15 cellular contexts compared by ENCODE assay signal in genomic region chr15:59166156-59166555, GRCh38. TPM values are rescaled to one million over a fixed set of nuclear protein-coding genes. Genes with fewer than 3 reads are reported as not detected.
DNase-seq lines count a peak whose midpoint lies in the region; ATAC-seq, FAIRE-seq and TF ChIP-seq lines count a peak whose summit lies in the region.
"Had no signal": no experiment of that assay in that cellular context is flagged by ENCODE, and none has a peak within 500 bp of the region (broad histone marks: within the 10 kb centered on the region; RNA-seq: fewer than 3 reads in every experiment).

No MANE protein-coding gene starts in this region.

- H3K4me1 ChIP-seq in suprapubic skin = peaks cover 58% of the 10 kb centered on the region
- H3K4me1 ChIP-seq: neural progenitor cell had no signal

- no peak for DNase-seq in T-helper 2 cell treated with Interferon-gamma antibody and Interleukin-4, amounts not matched to agents 5 μg/mL and 100 μg/mL, for 36 hours (ENCODE audit: low spot score)
- no peak for DNase-seq in T-helper 2 cell
- DNase-seq in amniotic epithelial cell (ENCODE audit: low read depth) = peak; percentile 88
- DNase-seq in fibroblast of villous mesenchyme (ENCODE audit: low read depth) = peak; percentile 90
- DNase-seq in suprapubic skin (ENCODE audit: low spot score in 2 of 2) = no peak
- DNase-seq in DMS 273 (lab: John Stamatoyannopoulos, UW; ENCODE audit: unreplicated experiment) = no peak
- no peak for DNase-seq in GM12892 (ENCODE audit: insufficient read length)
- DNase-seq: activated gamma-delta T cell, NCI-H1930 had no signal

- no peak for TF ChIP-seq CTCF in fibroblast of villous mesenchyme (IDR thresholded peaks at IDR 0.05; ENCODE audit: insufficient read depth, low read depth, low read length)
- TF ChIP-seq CTCF in suprapubic skin (IDR thresholded peaks at IDR 0.05) = no peak

- peaks cover 6% of the 10 kb centered on the region for H3K36me3 ChIP-seq in suprapubic skin
- H3K36me3 ChIP-seq: neural progenitor cell had no signal

- WGBS in suprapubic skin = 34% methylated on average over 4 of the region's 4 CpGs

- H3K4me1 Mint-ChIP-seq in T-helper 2 cell treated with Interferon-gamma antibody and Interleukin-4, amounts not matched to agents 5 μg/mL and 100 μg/mL, for 36 hours (ENCODE audit: low read depth) = peaks cover 11% of the 10 kb centered on the region

- H3K36me3 Mint-ChIP-seq in T-helper 2 cell treated with Interferon-gamma antibody and Interleukin-4, amounts not matched to agents 5 μg/mL and 100 μg/mL, for 36 hours (ENCODE audit: low read depth) = peaks cover 15% of the 10 kb centered on the region

- no peak for TF ChIP-seq POLR2A in suprapubic skin (IDR thresholded peaks at IDR 0.05)
- TF ChIP-seq POLR2A in GM12892 (IDR thresholded peaks at IDR 0.05; ENCODE audit: low read depth, low read length) = no peak

- no peak overlapping the region for H3K4me3 ChIP-seq in fibroblast of villous mesenchyme (ENCODE audit: low read depth, low read length)
- H3K4me3 ChIP-seq in suprapubic skin = no peak overlapping the region
- H3K4me3 ChIP-seq: neural progenitor cell, SK-N-MC had no signal

- H3K27me3 ChIP-seq in suprapubic skin = no peaks in the 10 kb centered on the region
- H3K27me3 ChIP-seq: neural progenitor cell had no signal

- H3K4me3 Mint-ChIP-seq in T-helper 2 cell treated with Interferon-gamma antibody and Interleukin-4, amounts not matched to agents 5 μg/mL and 100 μg/mL, for 36 hours = no peak overlapping the region
- H3K4me3 Mint-ChIP-seq: neural progenitor cell had no signal

- H3K27ac Mint-ChIP-seq in T-helper 2 cell treated with Interferon-gamma antibody and Interleukin-4, amounts not matched to agents 5 μg/mL and 100 μg/mL, for 36 hours = peak overlapping the region; percentile 58
- H3K27ac Mint-ChIP-seq: neural progenitor cell had no signal

- peak overlapping the region; percentile 84 for H3K27ac ChIP-seq in suprapubic skin
- H3K27ac ChIP-seq: neural progenitor cell, SK-N-MC had no signal

- no peaks in the 10 kb centered on the region for H3K27me3 Mint-ChIP-seq in T-helper 2 cell treated with Interferon-gamma antibody and Interleukin-4, amounts not matched to agents 5 μg/mL and 100 μg/mL, for 36 hours (ENCODE audit: low read depth)

- no peak for ATAC-seq in GM19455 (IDR thresholded peaks at IDR 0.05; ENCODE audit: unreplicated experiment)
- ATAC-seq: activated CD4-positive, CD25-positive, alpha-beta regulatory T cell treated with anti-CD3 and anti-CD28 coated beads, Interleukin-2, amount 50 U/mL, for 24 hours had no signal

- no peak for TF ChIP-seq EP300 in suprapubic skin (IDR thresholded peaks at IDR 0.05)

- FAIRE-seq in GM12892 (lab: Jason Lieb, UNC) = no peak

- no peaks in the 10 kb centered on the region for H3K9me3 ChIP-seq in suprapubic skin

- H3K9me3 Mint-ChIP-seq in T-helper 2 cell treated with Interferon-gamma antibody and Interleukin-4, amounts not matched to agents 5 μg/mL and 100 μg/mL, for 36 hours = no peaks in the 10 kb centered on the region
- H3K9me3 Mint-ChIP-seq: neural progenitor cell had no signal

RNA-seq across cellular contexts. Expression of gene LDHAL6B, which starts 40.5 kb away (rescaled TPM):
- total RNA-seq in fibroblast of villous mesenchyme (not detected in 2 replicates), suprapubic skin (not detected)
- 1.00 TPM for polyA plus RNA-seq in GM12892 (2012; ENCODE audit: missing spikeins)
- total RNA-seq: cerebellum had no signal
- polyA plus RNA-seq: AG04450 had no signal

Comparison
In these comparisons a context has a peak if more than half of its experiments do, and no peak if none do; other contexts are left out.
1. DNase-seq: peak in amniotic epithelial cell (single experiment) and fibroblast of villous mesenchyme (single experiment); none in T-helper 2 cell treated with Interferon-gamma antibody and Interleukin-4, amounts not matched to agents 5 μg/mL and 100 μg/mL, for 36 hours (single experiment), T-helper 2 cell (0 of 5), suprapubic skin (0 of 2), DMS 273 (single experiment) and GM12892 (single experiment).